Comparison of ENCODE assay signal across 24 cellular contexts in genomic region chr7:11449316-11449715, GRCh38.
"Had no signal": no experiment of that assay in that cellular context is flagged by ENCODE, and none has a peak within 500 bp of the region (broad histone marks: within the 10 kb centered on the region; RNA-seq: fewer than 3 reads in every experiment).

No MANE protein-coding gene starts in this region.

- H3K36me3 ChIP-seq: esophagus muscularis mucosa, gastrocnemius medialis, heart right ventricle, left lung, lower lobe of right lung had no signal

- FAIRE-seq: colon, endometrium, islet of Langerhans, keratinocyte had no signal

- H3K9me3 ChIP-seq: esophagus muscularis mucosa, gastrocnemius medialis, heart right ventricle, left lung, lower lobe of right lung had no signal

- DNase-seq: effector CD8-positive, alpha-beta T cell; effector memory CD8-positive, alpha-beta T cell; endodermal cell; foreskin fibroblast; foreskin melanocyte; gastrocnemius medialis; glutamatergic neuron; head of caudate nucleus; heart right ventricle; hippocampal formation; left cardiac atrium; left lung; left ventricle myocardium superior; lower lobe of right lung; mammary epithelial cell; mesendoderm; midbrain; naive thymus-derived CD4-positive, alpha-beta T cell had no signal

- ATAC-seq: effector memory CD8-positive, alpha-beta T cell; gastrocnemius medialis; heart right ventricle; left cardiac atrium; left lung; left ventricle myocardium superior; lower lobe of right lung; naive thymus-derived CD4-positive, alpha-beta T cell had no signal

- H3K27me3 ChIP-seq: esophagus muscularis mucosa, gastrocnemius medialis, heart right ventricle, left lung had no signal

- H3K27ac ChIP-seq: coronary artery, esophagus muscularis mucosa, gastrocnemius medialis, heart right ventricle, left lung, lower lobe of right lung had no signal

- H3K4me1 ChIP-seq: esophagus muscularis mucosa, gastrocnemius medialis, heart right ventricle, lower lobe of right lung had no signal

- H3K4me3 ChIP-seq: coronary artery, esophagus muscularis mucosa, gastrocnemius medialis, heart right ventricle, left lung, lower lobe of right lung had no signal
